In genomic region chr17:17693955-17694228, GRCh38 we compare ENCODE assay signal across 1 cellular context.
TF ChIP-seq lines count a peak whose summit lies in the region.

No MANE protein-coding gene starts in this region.

TF ChIP-seq in HepG2, 621 proteins besides CTCF, POLR2A, EP300 and RAD21 (continued from another document and continues in another):
- TF ChIP-seq, protein P1, sequence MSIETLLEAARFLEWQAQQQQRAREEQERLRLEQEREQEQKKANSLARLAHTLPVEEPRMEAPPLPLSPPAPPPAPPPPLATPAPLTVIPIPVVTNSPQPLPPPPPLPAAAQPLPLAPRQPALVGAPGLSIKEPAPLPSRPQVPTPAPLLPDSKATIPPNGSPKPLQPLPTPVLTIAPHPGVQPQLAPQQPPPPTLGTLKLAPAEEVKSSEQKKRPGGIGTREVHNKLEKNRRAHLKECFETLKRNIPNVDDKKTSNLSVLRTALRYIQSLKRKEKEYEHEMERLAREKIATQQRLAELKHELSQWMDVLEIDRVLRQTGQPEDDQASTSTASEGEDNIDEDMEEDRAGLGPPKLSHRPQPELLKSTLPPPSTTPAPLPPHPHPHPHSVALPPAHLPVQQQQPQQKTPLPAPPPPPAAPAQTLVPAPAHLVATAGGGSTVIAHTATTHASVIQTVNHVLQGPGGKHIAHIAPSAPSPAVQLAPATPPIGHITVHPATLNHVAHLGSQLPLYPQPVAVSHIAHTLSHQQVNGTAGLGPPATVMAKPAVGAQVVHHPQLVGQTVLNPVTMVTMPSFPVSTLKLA (IDR thresholded peaks at IDR 0.05), result no peak
- TF ChIP-seq HOXA5 (CRISPR knock-in tag; IDR thresholded peaks at IDR 0.05), result no peak
- TF ChIP-seq CEBPB (IDR thresholded peaks at IDR 0.05; ENCODE audit: borderline replicate concordance, low read depth, low read length), result no peak
- TF ChIP-seq ZNF33B (CRISPR knock-in tag; IDR thresholded peaks at IDR 0.05), result no peak
- no peak for TF ChIP-seq ZBTB4 (CRISPR knock-in tag; IDR thresholded peaks at IDR 0.05; ENCODE audit: borderline replicate concordance)
- TF ChIP-seq TEF (CRISPR knock-in tag; IDR thresholded peaks at IDR 0.05), result no peak
- TF ChIP-seq, protein P2, sequence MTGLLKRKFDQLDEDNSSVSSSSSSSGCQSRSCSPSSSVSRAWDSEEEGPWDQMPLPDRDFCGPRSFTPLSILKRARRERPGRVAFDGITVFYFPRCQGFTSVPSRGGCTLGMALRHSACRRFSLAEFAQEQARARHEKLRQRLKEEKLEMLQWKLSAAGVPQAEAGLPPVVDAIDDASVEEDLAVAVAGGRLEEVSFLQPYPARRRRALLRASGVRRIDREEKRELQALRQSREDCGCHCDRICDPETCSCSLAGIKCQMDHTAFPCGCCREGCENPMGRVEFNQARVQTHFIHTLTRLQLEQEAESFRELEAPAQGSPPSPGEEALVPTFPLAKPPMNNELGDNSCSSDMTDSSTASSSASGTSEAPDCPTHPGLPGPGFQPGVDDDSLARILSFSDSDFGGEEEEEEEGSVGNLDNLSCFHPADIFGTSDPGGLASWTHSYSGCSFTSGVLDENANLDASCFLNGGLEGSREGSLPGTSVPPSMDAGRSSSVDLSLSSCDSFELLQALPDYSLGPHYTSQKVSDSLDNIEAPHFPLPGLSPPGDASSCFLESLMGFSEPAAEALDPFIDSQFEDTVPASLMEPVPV (CRISPR knock-in tag; IDR thresholded peaks at IDR 0.05), result no peak
- no peak for TF ChIP-seq EED (CRISPR knock-in tag; IDR thresholded peaks at IDR 0.05)
- TF ChIP-seq ZFP82 (CRISPR knock-in tag; IDR thresholded peaks at IDR 0.05; ENCODE audit: borderline replicate concordance), result no peak
- no peak for TF ChIP-seq CHD4 (IDR thresholded peaks at IDR 0.05; ENCODE audit: borderline replicate concordance, low read length)
- TF ChIP-seq ZNF431 (CRISPR knock-in tag; IDR thresholded peaks at IDR 0.05; ENCODE audit: borderline replicate concordance, low read depth), result no peak
- TF ChIP-seq IKZF4 (CRISPR knock-in tag; IDR thresholded peaks at IDR 0.05; ENCODE audit: borderline replicate concordance, low read depth, not compliant biosample characterization), result no peak
- no peak for TF ChIP-seq PAX8 (CRISPR knock-in tag; IDR thresholded peaks at IDR 0.05; ENCODE audit: borderline replicate concordance)
- TF ChIP-seq DMAP1 (CRISPR knock-in tag; IDR thresholded peaks at IDR 0.05), result peak; percentile 29
- TF ChIP-seq ZFYVE20 (CRISPR knock-in tag; IDR thresholded peaks at IDR 0.05; ENCODE audit: borderline replicate concordance, low read depth), result no peak
- no peak for TF ChIP-seq ZNF232 (CRISPR knock-in tag; IDR thresholded peaks at IDR 0.05; ENCODE audit: borderline replicate concordance)
- TF ChIP-seq ZNF816 (CRISPR knock-in tag; IDR thresholded peaks at IDR 0.05; ENCODE audit: borderline replicate concordance), result no peak
- no peak for TF ChIP-seq XRCC5 (optimal IDR thresholded peaks at IDR 0.05; ENCODE audit: low read length)
- TF ChIP-seq ZNF333 (CRISPR knock-in tag; IDR thresholded peaks at IDR 0.05; ENCODE audit: borderline replicate concordance), result no peak
- TF ChIP-seq, protein P3, sequence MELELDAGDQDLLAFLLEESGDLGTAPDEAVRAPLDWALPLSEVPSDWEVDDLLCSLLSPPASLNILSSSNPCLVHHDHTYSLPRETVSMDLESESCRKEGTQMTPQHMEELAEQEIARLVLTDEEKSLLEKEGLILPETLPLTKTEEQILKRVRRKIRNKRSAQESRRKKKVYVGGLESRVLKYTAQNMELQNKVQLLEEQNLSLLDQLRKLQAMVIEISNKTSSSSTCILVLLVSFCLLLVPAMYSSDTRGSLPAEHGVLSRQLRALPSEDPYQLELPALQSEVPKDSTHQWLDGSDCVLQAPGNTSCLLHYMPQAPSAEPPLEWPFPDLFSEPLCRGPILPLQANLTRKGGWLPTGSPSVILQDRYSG (CRISPR knock-in tag; IDR thresholded peaks at IDR 0.05), result no peak
- TF ChIP-seq KDM4B (CRISPR knock-in tag; IDR thresholded peaks at IDR 0.05), result no peak
- TF ChIP-seq ZBTB8A (CRISPR knock-in tag; IDR thresholded peaks at IDR 0.05; ENCODE audit: borderline replicate concordance, low read depth), result no peak
- TF ChIP-seq RBM39 (IDR thresholded peaks at IDR 0.05; ENCODE audit: low read depth, low read length, poor library complexity, severe bottlenecking), result peak; percentile 42
- TF ChIP-seq ZNF646 (CRISPR knock-in tag; IDR thresholded peaks at IDR 0.05), result no peak
- no peak for TF ChIP-seq MAFF (IDR thresholded peaks at IDR 0.05; ENCODE audit: low read depth, low read length)
- TF ChIP-seq, protein P4, sequence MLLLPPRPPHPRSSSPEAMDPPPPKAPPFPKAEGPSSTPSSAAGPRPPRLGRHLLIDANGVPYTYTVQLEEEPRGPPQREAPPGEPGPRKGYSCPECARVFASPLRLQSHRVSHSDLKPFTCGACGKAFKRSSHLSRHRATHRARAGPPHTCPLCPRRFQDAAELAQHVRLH (CRISPR knock-in tag; IDR thresholded peaks at IDR 0.05; ENCODE audit: borderline replicate concordance, low read depth), result no peak
- TF ChIP-seq SRY (CRISPR knock-in tag; IDR thresholded peaks at IDR 0.05), result 0 out of 2 replicates have a peak, but pooled peaks have one; percentile 10
- TF ChIP-seq ZNF256 (CRISPR knock-in tag; conservative IDR thresholded peaks at IDR 0.05), result no peak
- TF ChIP-seq MTA3 (CRISPR knock-in tag; IDR thresholded peaks at IDR 0.05), result no peak
- 0 out of 2 replicates have a peak, but pooled peaks have one; percentile 15 for TF ChIP-seq ZNF547 (CRISPR knock-in tag; IDR thresholded peaks at IDR 0.05)
- TF ChIP-seq ZBTB25 (CRISPR knock-in tag; IDR thresholded peaks at IDR 0.05), result no peak
- no peak for TF ChIP-seq ARID2 (CRISPR knock-in tag; IDR thresholded peaks at IDR 0.05; ENCODE audit: borderline replicate concordance)
- no peak for TF ChIP-seq DNMT3B (CRISPR knock-in tag; conservative IDR thresholded peaks at IDR 0.05)
- TF ChIP-seq, protein P5, sequence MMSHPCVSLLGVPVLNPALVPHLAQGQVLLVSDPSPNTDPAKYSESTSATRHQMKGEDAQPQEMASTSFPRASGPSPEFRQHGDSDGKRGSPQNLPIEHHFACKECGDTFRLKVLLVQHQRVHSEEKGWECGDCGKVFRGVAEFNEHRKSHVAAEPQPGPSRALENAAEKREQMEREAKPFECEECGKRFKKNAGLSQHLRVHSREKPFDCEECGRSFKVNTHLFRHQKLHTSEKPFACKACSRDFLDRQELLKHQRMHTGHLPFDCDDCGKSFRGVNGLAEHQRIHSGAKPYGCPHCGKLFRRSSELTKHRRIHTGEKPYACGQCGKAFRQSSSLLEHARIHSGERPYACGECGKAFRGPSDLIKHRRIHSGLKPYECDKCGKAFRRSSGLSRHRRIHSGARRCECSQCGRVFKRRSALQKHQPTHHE (CRISPR knock-in tag; IDR thresholded peaks at IDR 0.05; ENCODE audit: borderline replicate concordance), result 0 out of 2 replicates have a peak, but pooled peaks have one; percentile 13
- 0 out of 2 replicates have a peak, but pooled peaks have one; percentile 4 for TF ChIP-seq SP4 (CRISPR knock-in tag; IDR thresholded peaks at IDR 0.05)
- no peak for TF ChIP-seq CEBPZ (IDR thresholded peaks at IDR 0.05; ENCODE audit: low read length)
- no peak for TF ChIP-seq ZNF264 (CRISPR knock-in tag; IDR thresholded peaks at IDR 0.05)
- no peak for TF ChIP-seq PHB2 (IDR thresholded peaks at IDR 0.05; ENCODE audit: partially characterized antibody)
- no peak for TF ChIP-seq LCORL (IDR thresholded peaks at IDR 0.05)
- peak; percentile 29; the same call in 1 of the 2 replicates for TF ChIP-seq LCORL (CRISPR knock-in tag; IDR thresholded peaks at IDR 0.05)
- no peak for TF ChIP-seq ZBTB42 (CRISPR knock-in tag; IDR thresholded peaks at IDR 0.05)
